ENCODE assay signal across 1 cellular context in genomic region chr7:6057316-6058128, GRCh38.
TF ChIP-seq lines count a peak whose summit lies in the region.

No MANE protein-coding gene starts in this region.

TF ChIP-seq in HepG2, 621 proteins besides CTCF, POLR2A, EP300 and RAD21 (continued from another document):
- TF ChIP-seq, protein P1, sequence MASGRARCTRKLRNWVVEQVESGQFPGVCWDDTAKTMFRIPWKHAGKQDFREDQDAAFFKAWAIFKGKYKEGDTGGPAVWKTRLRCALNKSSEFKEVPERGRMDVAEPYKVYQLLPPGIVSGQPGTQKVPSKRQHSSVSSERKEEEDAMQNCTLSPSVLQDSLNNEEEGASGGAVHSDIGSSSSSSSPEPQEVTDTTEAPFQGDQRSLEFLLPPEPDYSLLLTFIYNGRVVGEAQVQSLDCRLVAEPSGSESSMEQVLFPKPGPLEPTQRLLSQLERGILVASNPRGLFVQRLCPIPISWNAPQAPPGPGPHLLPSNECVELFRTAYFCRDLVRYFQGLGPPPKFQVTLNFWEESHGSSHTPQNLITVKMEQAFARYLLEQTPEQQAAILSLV (CRISPR knock-in tag; IDR thresholded peaks at IDR 0.05; ENCODE audit: borderline replicate concordance) = 0 out of 2 replicates have a peak, but pooled peaks have one; percentile 46
- TF ChIP-seq ZNF546 (CRISPR knock-in tag; conservative IDR thresholded peaks at IDR 0.05) (no peak), RXRB (CRISPR knock-in tag; IDR thresholded peaks at IDR 0.05; ENCODE audit: borderline replicate concordance) (0 out of 2 replicates have a peak, but pooled peaks have one; percentile 20), ZNF569 (CRISPR knock-in tag; IDR thresholded peaks at IDR 0.05; ENCODE audit: borderline replicate concordance) (no peak), SALL1 (CRISPR knock-in tag; IDR thresholded peaks at IDR 0.05) (peak; percentile 32; the same call in 1 of the 2 replicates), FOXC1 (CRISPR knock-in tag; IDR thresholded peaks at IDR 0.05; ENCODE audit: borderline replicate concordance) (no peak), SIX1 (CRISPR knock-in tag; IDR thresholded peaks at IDR 0.05; ENCODE audit: borderline replicate concordance) (0 out of 2 replicates have a peak, but pooled peaks have one; percentile 32), RARA (CRISPR knock-in tag; IDR thresholded peaks at IDR 0.05) (peak; percentile 84), ZFYVE20 (CRISPR knock-in tag; IDR thresholded peaks at IDR 0.05; ENCODE audit: borderline replicate concordance, low read depth) (no peak), HNRNPK (IDR thresholded peaks at IDR 0.05; ENCODE audit: low read depth, low read length, poor library complexity, severe bottlenecking) (no peak), HOXD1 (CRISPR knock-in tag; IDR thresholded peaks at IDR 0.05) (no peak), TFDP1 (CRISPR knock-in tag; IDR thresholded peaks at IDR 0.05; ENCODE audit: borderline replicate concordance) (0 out of 2 replicates have a peak, but pooled peaks have one; percentile 21), MAX (IDR thresholded peaks at IDR 0.05) (peak; percentile 20; the same call in 1 of the 2 replicates), SP4 (CRISPR knock-in tag; IDR thresholded peaks at IDR 0.05) (0 out of 2 replicates have a peak, but pooled peaks have one; percentile 19), EZH2 (conservative IDR thresholded peaks at IDR 0.05; ENCODE audit: low read depth, low read length) (no peak), ZNF891 (CRISPR knock-in tag; IDR thresholded peaks at IDR 0.05) (no peak)
- TF ChIP-seq, protein P2, sequence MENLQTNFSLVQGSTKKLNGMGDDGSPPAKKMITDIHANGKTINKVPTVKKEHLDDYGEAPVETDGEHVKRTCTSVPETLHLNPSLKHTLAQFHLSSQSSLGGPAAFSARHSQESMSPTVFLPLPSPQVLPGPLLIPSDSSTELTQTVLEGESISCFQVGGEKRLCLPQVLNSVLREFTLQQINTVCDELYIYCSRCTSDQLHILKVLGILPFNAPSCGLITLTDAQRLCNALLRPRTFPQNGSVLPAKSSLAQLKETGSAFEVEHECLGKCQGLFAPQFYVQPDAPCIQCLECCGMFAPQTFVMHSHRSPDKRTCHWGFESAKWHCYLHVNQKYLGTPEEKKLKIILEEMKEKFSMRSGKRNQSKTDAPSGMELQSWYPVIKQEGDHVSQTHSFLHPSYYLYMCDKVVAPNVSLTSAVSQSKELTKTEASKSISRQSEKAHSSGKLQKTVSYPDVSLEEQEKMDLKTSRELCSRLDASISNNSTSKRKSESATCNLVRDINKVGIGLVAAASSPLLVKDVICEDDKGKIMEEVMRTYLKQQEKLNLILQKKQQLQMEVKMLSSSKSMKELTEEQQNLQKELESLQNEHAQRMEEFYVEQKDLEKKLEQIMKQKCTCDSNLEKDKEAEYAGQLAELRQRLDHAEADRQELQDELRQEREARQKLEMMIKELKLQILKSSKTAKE (CRISPR knock-in tag; IDR thresholded peaks at IDR 0.05; ENCODE audit: borderline replicate concordance) = no peak
- TF ChIP-seq, protein P3, sequence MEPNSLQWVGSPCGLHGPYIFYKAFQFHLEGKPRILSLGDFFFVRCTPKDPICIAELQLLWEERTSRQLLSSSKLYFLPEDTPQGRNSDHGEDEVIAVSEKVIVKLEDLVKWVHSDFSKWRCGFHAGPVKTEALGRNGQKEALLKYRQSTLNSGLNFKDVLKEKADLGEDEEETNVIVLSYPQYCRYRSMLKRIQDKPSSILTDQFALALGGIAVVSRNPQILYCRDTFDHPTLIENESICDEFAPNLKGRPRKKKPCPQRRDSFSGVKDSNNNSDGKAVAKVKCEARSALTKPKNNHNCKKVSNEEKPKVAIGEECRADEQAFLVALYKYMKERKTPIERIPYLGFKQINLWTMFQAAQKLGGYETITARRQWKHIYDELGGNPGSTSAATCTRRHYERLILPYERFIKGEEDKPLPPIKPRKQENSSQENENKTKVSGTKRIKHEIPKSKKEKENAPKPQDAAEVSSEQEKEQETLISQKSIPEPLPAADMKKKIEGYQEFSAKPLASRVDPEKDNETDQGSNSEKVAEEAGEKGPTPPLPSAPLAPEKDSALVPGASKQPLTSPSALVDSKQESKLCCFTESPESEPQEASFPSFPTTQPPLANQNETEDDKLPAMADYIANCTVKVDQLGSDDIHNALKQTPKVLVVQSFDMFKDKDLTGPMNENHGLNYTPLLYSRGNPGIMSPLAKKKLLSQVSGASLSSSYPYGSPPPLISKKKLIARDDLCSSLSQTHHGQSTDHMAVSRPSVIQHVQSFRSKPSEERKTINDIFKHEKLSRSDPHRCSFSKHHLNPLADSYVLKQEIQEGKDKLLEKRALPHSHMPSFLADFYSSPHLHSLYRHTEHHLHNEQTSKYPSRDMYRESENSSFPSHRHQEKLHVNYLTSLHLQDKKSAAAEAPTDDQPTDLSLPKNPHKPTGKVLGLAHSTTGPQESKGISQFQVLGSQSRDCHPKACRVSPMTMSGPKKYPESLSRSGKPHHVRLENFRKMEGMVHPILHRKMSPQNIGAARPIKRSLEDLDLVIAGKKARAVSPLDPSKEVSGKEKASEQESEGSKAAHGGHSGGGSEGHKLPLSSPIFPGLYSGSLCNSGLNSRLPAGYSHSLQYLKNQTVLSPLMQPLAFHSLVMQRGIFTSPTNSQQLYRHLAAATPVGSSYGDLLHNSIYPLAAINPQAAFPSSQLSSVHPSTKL (CRISPR knock-in tag; IDR thresholded peaks at IDR 0.05) = peak; percentile 49
